ENCODE assay signal across 9 cellular contexts in the genomic region with DNA sequence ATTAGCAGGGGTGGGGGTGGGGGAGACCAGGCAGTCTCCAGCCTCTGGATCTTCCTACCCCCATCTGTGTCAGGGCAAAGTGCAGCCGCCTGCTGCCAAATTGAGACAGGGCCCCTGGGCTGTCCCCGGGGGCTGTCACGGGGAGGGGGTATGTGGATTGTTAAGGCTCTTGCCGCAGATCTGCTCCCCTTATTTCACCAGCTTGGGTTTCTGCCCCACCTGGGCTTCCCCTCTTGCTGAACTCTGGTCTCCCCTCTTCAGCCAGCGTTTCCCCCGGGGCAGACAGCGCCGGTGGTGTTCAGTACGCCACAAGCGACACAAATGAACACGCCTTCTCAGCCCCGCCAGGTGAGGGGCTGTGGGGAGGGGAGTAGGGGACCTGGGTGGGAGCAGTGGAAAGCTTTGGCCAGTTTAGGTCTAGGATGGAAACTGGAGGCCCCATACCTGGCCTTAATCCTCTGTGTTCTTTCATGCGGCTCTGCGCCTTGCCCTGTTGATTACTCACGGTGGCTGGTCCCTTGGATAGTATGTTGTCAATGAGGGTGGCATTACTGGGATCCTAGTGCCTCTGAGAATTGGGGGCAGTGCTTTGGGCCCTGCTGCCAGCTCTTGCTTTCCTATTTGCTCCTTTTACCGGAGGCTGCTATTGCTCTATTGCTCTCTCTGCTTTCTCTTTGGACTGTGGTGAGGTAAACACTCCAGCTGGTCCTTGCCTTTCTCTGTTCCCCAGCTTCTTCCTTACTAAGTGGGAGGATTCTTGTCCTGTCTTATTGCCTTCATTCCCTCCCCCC. TPM values are rescaled to one million over a fixed set of nuclear protein-coding genes. Genes with fewer than 3 reads are reported as not detected.
DNase-seq lines count a peak whose midpoint lies in the region; ATAC-seq and TF ChIP-seq lines count a peak whose summit lies in the region.
"Had no signal": no experiment of that assay in that cellular context is flagged by ENCODE, and none has a peak within 500 bp of the region (broad histone marks: within the 10 kb centered on the region; RNA-seq: fewer than 3 reads in every experiment).

No MANE protein-coding gene starts in this region.

- peaks cover 35% of the 10 kb centered on the region for H3K4me1 Mint-ChIP-seq in CD8-positive, alpha-beta T cell (ENCODE audit: low read depth)
- H3K4me1 Mint-ChIP-seq in natural killer cell: peaks cover 21 to 45% of the 10 kb centered on the region in 2 donors

- H3K27ac Mint-ChIP-seq in CD8-positive, alpha-beta T cell: peak overlapping the region; percentile 94
- H3K27ac Mint-ChIP-seq in natural killer cell: peak overlapping the region; percentile 79 to 91

- POLR2A ChIA-PET in CD8-positive, alpha-beta T cell (lab: Charles Lee): interaction anchor here (0.6 kb wide), 1 partner anchor 1439 kb away, joined by 3 read pairs; no protein-coding TSS in a partner anchor

- H3K36me3 Mint-ChIP-seq in CD8-positive, alpha-beta T cell: peaks cover 38% of the 10 kb centered on the region
- peaks cover under 1% of the 10 kb centered on the region for H3K36me3 Mint-ChIP-seq in natural killer cell

- H3K4me3 Mint-ChIP-seq in CD8-positive, alpha-beta T cell: peak overlapping the region; percentile 87
- H3K4me3 Mint-ChIP-seq in natural killer cell: peak overlapping the region; percentile 70

- H3K36me3 ChIP-seq in CD8-positive, alpha-beta T cell (ENCODE audit: insufficient read depth, low read length): peaks cover 23% of the 10 kb centered on the region
- no peaks in the 10 kb centered on the region for H3K36me3 ChIP-seq in colonic mucosa

- peaks cover 23% of the 10 kb centered on the region for H3K4me1 ChIP-seq in CD8-positive, alpha-beta T cell (ENCODE audit: insufficient read depth, low read length)
- peaks cover 15% of the 10 kb centered on the region for H3K4me1 ChIP-seq in colonic mucosa

- H3K27ac ChIP-seq in CD8-positive, alpha-beta T cell (ENCODE audit: low read depth, low read length): peak overlapping the region; percentile 80
- peak overlapping the region; percentile 86 for H3K27ac ChIP-seq in colonic mucosa

- no peak for DNase-seq in CD8-positive, alpha-beta T cell
- DNase-seq in NCI-H69 (lab: John Stamatoyannopoulos, UW): peak; percentile 70
- DNase-seq in colonic mucosa: peak; percentile 33
- DNase-seq in natural killer cell: no peak
- DNase-seq in NOMO-1 (lab: John Stamatoyannopoulos, UW; ENCODE audit: unreplicated experiment in 2 of 2): no peak
- no peak for DNase-seq in NCI-H345 treated with DMSO at 0.1 percent for 48 hours (lab: John Stamatoyannopoulos, UW; ENCODE audit: unreplicated experiment)

- TF ChIP-seq CTCF in CD8-positive, alpha-beta T cell (IDR thresholded peaks at IDR 0.05): no peak
- no peak for TF ChIP-seq CTCF in colonic mucosa (IDR thresholded peaks at IDR 0.05)
- no peak for TF ChIP-seq CTCF in natural killer cell (IDR thresholded peaks at IDR 0.05)

- no peaks in the 10 kb centered on the region for H3K9me3 ChIP-seq in CD8-positive, alpha-beta T cell (ENCODE audit: low read length)
- H3K9me3 ChIP-seq in colonic mucosa: no peaks in the 10 kb centered on the region

- CTCF ChIA-PET in CD8-positive, alpha-beta T cell (lab: Charles Lee): interaction anchor here (0.7 to 1.1 kb wide), 3 partner anchors 8 to 56 kb away, joined by 3 to 4 read pairs (median 3); no protein-coding TSS in a partner anchor

- H3K9ac ChIP-seq in colonic mucosa (ENCODE audit: low read depth in 2 of 2, low read length in 2 of 2): peak overlapping the region; percentile 96 to 97

- no peaks in the 10 kb centered on the region for H3K27me3 ChIP-seq in CD8-positive, alpha-beta T cell (ENCODE audit: insufficient read depth, low read length)
- no peaks in the 10 kb centered on the region for H3K27me3 ChIP-seq in colonic mucosa

- intact Hi-C loops in CD8-positive, alpha-beta T cell (cut with DNase I, micrococcal nuclease): loop anchor here (1.0 to 2.0 kb wide), 4 partner anchors 19 to 67 kb away; a partner anchor contains a TSS
- intact Hi-C loops in colonic mucosa (cut with DNase I) (no loop called here), natural killer cell (cut with micrococcal nuclease) (loop anchor here (1.0 kb wide), 1 partner anchor 17 kb away; a partner anchor contains a TSS)

- no peaks in the 10 kb centered on the region for H3K27me3 Mint-ChIP-seq in CD8-positive, alpha-beta T cell (ENCODE audit: low read depth)
- no peaks in the 10 kb centered on the region for H3K27me3 Mint-ChIP-seq in natural killer cell (ENCODE audit: low read depth in 2 of 2)

- no peak overlapping the region for H3K4me3 ChIP-seq in CD8-positive, alpha-beta T cell (ENCODE audit: low read depth, low read length)
- H3K4me3 ChIP-seq in colonic mucosa: peak overlapping the region; percentile 66

- no peaks in the 10 kb centered on the region for H3K9me3 Mint-ChIP-seq in CD8-positive, alpha-beta T cell
- no peaks in the 10 kb centered on the region for H3K9me3 Mint-ChIP-seq in natural killer cell

- no peak for ATAC-seq in CD8-positive, alpha-beta T cell
- ATAC-seq in natural killer cell: no peak
- ATAC-seq in GM21737 (IDR thresholded peaks at IDR 0.05; ENCODE audit: unreplicated experiment): no peak
- no peak for ATAC-seq in GM18870 (IDR thresholded peaks at IDR 0.05; ENCODE audit: unreplicated experiment)

RNA-seq across cellular contexts. Expression of a gene that starts 1.7 kb away (rescaled TPM):
- total RNA-seq in CD8-positive, alpha-beta T cell: 100 to 1,000 TPM; 220 to 235 TPM
- total RNA-seq in colonic mucosa (100 to 1,000 TPM; 263 to 524 TPM), natural killer cell (100 to 1,000 TPM; 220 to 235 (median 227) TPM)

RNA-seq across cellular contexts. Expression of a gene that starts 17.0 kb away (rescaled TPM):
- 100 to 1,000 TPM; 168 to 174 TPM for total RNA-seq in CD8-positive, alpha-beta T cell
- total RNA-seq in colonic mucosa: 100 to 1,000 TPM; 166 to 298 TPM
- 100 to 1,000 TPM; 218 to 237 (median 231) TPM for total RNA-seq in natural killer cell

RNA-seq across cellular contexts. Expression of a gene that starts 21.3 kb away (rescaled TPM):
- total RNA-seq in CD8-positive, alpha-beta T cell: 10 to 100 TPM in 1 of 2 experiments, 1 to 10 TPM in 1; 9.8 to 11.1 TPM
- total RNA-seq in colonic mucosa (10 to 100 TPM; 15.0 to 22.0 TPM), natural killer cell (1 to 10 TPM; 6.9 to 8.8 (median 8.5) TPM)

RNA-seq across cellular contexts. Expression of a gene that starts 40.2 kb away (rescaled TPM):
- total RNA-seq in CD8-positive, alpha-beta T cell: not detected
- total RNA-seq in colonic mucosa: under 1 TPM in 1 of 2 donors, not detected in 1; 0.37 TPM
- total RNA-seq in natural killer cell: not detected
- total RNA-seq: HT1080 had no signal

RNA-seq across cellular contexts. Expression of a gene that starts 45.3 kb away (rescaled TPM):
- total RNA-seq in CD8-positive, alpha-beta T cell: 1 to 10 TPM; 2.7 to 3.9 TPM
- total RNA-seq in colonic mucosa: 10 to 100 TPM; 61.1 to 71.6 TPM
- total RNA-seq in natural killer cell: 1 to 10 TPM; 7.8 to 8.2 (median 8.1) TPM

Comparison
In these comparisons a context has a peak if more than half of its experiments do, and no peak if none do; other contexts are left out.
1. DNase-seq: peak in NCI-H69 (single experiment) and colonic mucosa (single experiment); none in CD8-positive, alpha-beta T cell (0 of 7), natural killer cell (single experiment), NOMO-1 (0 of 2) and NCI-H345 treated with DMSO at 0.1 percent for 48 hours (single experiment).